ENCODE assay signal across 16 cellular contexts in genomic region chr15:66630801-66631351, GRCh38.
DNase-seq lines count a peak whose midpoint lies in the region; ATAC-seq and TF ChIP-seq lines count a peak whose summit lies in the region.
"Had no signal": no experiment of that assay in that cellular context is flagged by ENCODE, and none has a peak within 500 bp of the region (broad histone marks: within the 10 kb centered on the region; RNA-seq: fewer than 3 reads in every experiment).

No MANE protein-coding gene starts in this region.

- no peak overlapping the region for H3K27ac Mint-ChIP-seq in chondrocyte (ENCODE audit: unreplicated experiment)
- H3K27ac Mint-ChIP-seq: CD4-positive, CD25-positive, alpha-beta regulatory T cell had no signal

- intact Hi-C loops in Right ventricle myocardium inferior (cut with DNase I) (no loop called here), cardiac septum (cut with DNase I) (loop anchor here (1.0 kb wide), 1 partner anchor 37 kb away; no protein-coding TSS in a partner anchor), left lung (cut with DNase I) (no loop called here), upper lobe of right lung (cut with DNase I) (no loop called here), esophagus muscularis mucosa (cut with DNase I) (no loop called here)

- H3K4me3 Mint-ChIP-seq in chondrocyte (ENCODE audit: unreplicated experiment) = no peak overlapping the region

- peak; percentile 43 for ATAC-seq in Right ventricle myocardium inferior
- peak; percentile 19 for ATAC-seq in left lung
- ATAC-seq in upper lobe of right lung = peak; percentile 70
- ATAC-seq in GM18517 (IDR thresholded peaks at IDR 0.05; ENCODE audit: unreplicated experiment) = no peak
- ATAC-seq: foreskin keratinocyte, mucosa of descending colon had no signal

- no peaks in the 10 kb centered on the region for H3K9me3 Mint-ChIP-seq in chondrocyte (ENCODE audit: low read depth)
- H3K9me3 Mint-ChIP-seq: CD4-positive, CD25-positive, alpha-beta regulatory T cell had no signal

- no peak for DNase-seq in Right ventricle myocardium inferior (ENCODE audit: missing footprints)
- no peak for DNase-seq in cardiac septum (ENCODE audit: low spot score)
- DNase-seq in chondrocyte (ENCODE audit: low spot score) = peak; percentile 43
- no peak for DNase-seq in left lung
- DNase-seq in upper lobe of right lung = no peak
- no peak for DNase-seq in H4 (ENCODE audit: low spot score)
- no peak for DNase-seq in esophagus muscularis mucosa (ENCODE audit: extremely low spot score)
- DNase-seq: CD4-positive, CD25-positive, alpha-beta regulatory T cell; effector memory CD4-positive, alpha-beta T cell; foreskin keratinocyte; mucosa of descending colon; NCI-H1436; NK-92 treated with Interleukin-12 subunit alpha and Interleukin-12 subunit beta, amount 100 ng/mL, for 24 hours had no signal

- H3K27me3 ChIP-seq in left lung = no peaks in the 10 kb centered on the region
- H3K27me3 ChIP-seq in upper lobe of right lung = no peaks in the 10 kb centered on the region
- no peaks in the 10 kb centered on the region for H3K27me3 ChIP-seq in esophagus muscularis mucosa
- H3K27me3 ChIP-seq: SJSA1 had no signal

- H3K27ac ChIP-seq in left lung = peak overlapping the region; percentile 58 to 67
- peak overlapping the region; percentile 24 for H3K27ac ChIP-seq in upper lobe of right lung
- H3K27ac ChIP-seq in esophagus muscularis mucosa (replicated peaks in 1 of 4) = no peak overlapping the region
- H3K27ac ChIP-seq: foreskin keratinocyte, SJSA1 had no signal

- TF ChIP-seq POLR2A in esophagus muscularis mucosa (IDR thresholded peaks at IDR 0.05; ENCODE audit: low read depth) = no peak

- H3K4me1 Mint-ChIP-seq in chondrocyte (ENCODE audit: low read depth) = peaks cover 30% of the 10 kb centered on the region
- H3K4me1 Mint-ChIP-seq: CD4-positive, CD25-positive, alpha-beta regulatory T cell had no signal

- no peak overlapping the region for H3K4me3 ChIP-seq in left lung
- H3K4me3 ChIP-seq in upper lobe of right lung = no peak overlapping the region
- no peak overlapping the region for H3K4me3 ChIP-seq in esophagus muscularis mucosa
- H3K4me3 ChIP-seq: HAP-1, mucosa of descending colon, SJSA1 had no signal

- TF ChIP-seq CTCF in chondrocyte (IDR thresholded peaks at IDR 0.05) (no peak), left lung (IDR thresholded peaks at IDR 0.05) (no peak), upper lobe of right lung (IDR thresholded peaks at IDR 0.05) (no peak), esophagus muscularis mucosa (IDR thresholded peaks at IDR 0.05) (no peak)

- no peaks in the 10 kb centered on the region for H3K9me3 ChIP-seq in left lung
- H3K9me3 ChIP-seq in upper lobe of right lung = no peaks in the 10 kb centered on the region
- H3K9me3 ChIP-seq in esophagus muscularis mucosa = no peaks in the 10 kb centered on the region
- H3K9me3 ChIP-seq: HAP-1, mucosa of descending colon, SJSA1 had no signal

- no peaks in the 10 kb centered on the region for H3K27me3 Mint-ChIP-seq in chondrocyte (ENCODE audit: low read depth)

- H3K36me3 Mint-ChIP-seq in chondrocyte (ENCODE audit: low read depth) = no peaks in the 10 kb centered on the region
- H3K36me3 Mint-ChIP-seq: CD4-positive, CD25-positive, alpha-beta regulatory T cell had no signal

- no peak for TF ChIP-seq EP300 in esophagus muscularis mucosa (IDR thresholded peaks at IDR 0.05)

- H3K4me1 ChIP-seq in left lung = no peaks in the 10 kb centered on the region
- no peaks in the 10 kb centered on the region for H3K4me1 ChIP-seq in upper lobe of right lung
- H3K4me1 ChIP-seq in esophagus muscularis mucosa = peaks cover 0 to 5% (median 0%) of the 10 kb centered on the region in 4 donors
- H3K4me1 ChIP-seq: foreskin keratinocyte had no signal

- whole genome bisulfite sequencing in esophagus muscularis mucosa = 86% methylated on average over 16 of the region's 17 CpGs

- H3K36me3 ChIP-seq in left lung = no peaks in the 10 kb centered on the region
- no peaks in the 10 kb centered on the region for H3K36me3 ChIP-seq in upper lobe of right lung
- H3K36me3 ChIP-seq in esophagus muscularis mucosa = no peaks in the 10 kb centered on the region
- H3K36me3 ChIP-seq: HAP-1, SJSA1 had no signal

Comparison
In these comparisons a context has a peak if more than half of its experiments do, and no peak if none do; other contexts are left out.
1. H3K27ac ChIP-seq: peak in left lung (2 of 2) and upper lobe of right lung (single experiment); none in esophagus muscularis mucosa (0 of 4).